Comparison of ENCODE assay signal across 19 cellular contexts in genomic region chr18:8929381-8929780, GRCh38.
DNase-seq lines count a peak whose midpoint lies in the region; ATAC-seq, FAIRE-seq and TF ChIP-seq lines count a peak whose summit lies in the region.
"Had no signal": no experiment of that assay in that cellular context is flagged by ENCODE, and none has a peak within 500 bp of the region (broad histone marks: within the 10 kb centered on the region; RNA-seq: fewer than 3 reads in every experiment).

No MANE protein-coding gene starts in this region.

- TF ChIP-seq RAD21 in H1 (IDR thresholded peaks at IDR 0.05 in 1 of 2, conservative IDR thresholded peaks at IDR 0.05 in 1 of 2; ENCODE audit: low read depth in 2 of 2, low read length in 2 of 2) = no peak

- no peak for FAIRE-seq in H1 (lab: Jason Lieb, UNC)
- FAIRE-seq: D721Med, GM12878, RCC 7860 had no signal

- no peak overlapping the region for H3K56ac ChIP-seq in H1 (replicated peaks; ENCODE audit: insufficient read length, low read depth, low read length)

- H3K23me2 ChIP-seq in H1 (ENCODE audit: low read depth, low read length) = no peaks in the 10 kb centered on the region

- DNase-seq in EH (ENCODE audit: low read depth) (peak; percentile 20), OCI-M1 (lab: John Stamatoyannopoulos, UW) (peak; percentile 61), H1 (ENCODE audit: low read depth in 1 of 2, low spot score in 2 of 2) (no peak), iris pigment epithelial cell (ENCODE audit: low read depth) (peak; percentile 55), COR-L47 (lab: John Stamatoyannopoulos, UW) (no peak), Right ventricle myocardium superior (no peak)
- DNase-seq in effector memory CD4-positive, alpha-beta T cell = no peak
- DNase-seq: AML-193, DMS53, MG63, NCI-H1694 treated with DMSO at 0.1 percent for 48 hours, NCI-H446, NCI-H526 had no signal

- intact Hi-C loops in Right ventricle myocardium superior (cut with DNase I) = no loop called here

- H2BK12ac ChIP-seq in H1 (ENCODE audit: low read depth, low read length) = no peak overlapping the region

- H3K9me3 ChIP-seq in H1 (ENCODE audit: insufficient read depth in 2 of 2, low read depth in 1 of 2, low read length in 1 of 2) = peaks cover 37 to 39% of the 10 kb centered on the region in 2 experiments
- no peaks in the 10 kb centered on the region for H3K9me3 ChIP-seq in effector memory CD4-positive, alpha-beta T cell (ENCODE audit: control insufficient read depth, low read length)

- CTCF ChIA-PET in H1 (lab: Charles Lee; ENCODE audit: partially characterized antibody) = interaction anchor here (1.2 kb wide), 1 partner anchor 52 kb away, joined by 3 read pairs; no protein-coding TSS in a partner anchor

- no peaks in the 10 kb centered on the region for H3K79me1 ChIP-seq in H1 (ENCODE audit: low read depth, low read length)

- H3K14ac ChIP-seq in H1 (ENCODE audit: insufficient read length) = no peak overlapping the region

- H4K5ac ChIP-seq in H1 (ENCODE audit: insufficient read length, low read depth, low read length) = no peak overlapping the region

- H3K23ac ChIP-seq in H1 (ENCODE audit: insufficient read length) = no peak overlapping the region

- ATAC-seq in HG03045 (IDR thresholded peaks at IDR 0.05; ENCODE audit: unreplicated experiment) = no peak
- no peak for ATAC-seq in Right ventricle myocardium superior (ENCODE audit: poor library complexity)
- ATAC-seq: GM12878 had no signal

- no peak overlapping the region for H3K4me3 ChIP-seq in H1 (ENCODE audit: extremely low read depth in 1 of 4, insufficient read depth in 2 of 4, low read depth in 3 of 4, low read length in 4 of 4)
- no peak overlapping the region for H3K4me3 ChIP-seq in effector memory CD4-positive, alpha-beta T cell (ENCODE audit: insufficient read depth, low read depth, low read length, poor library complexity, severe bottlenecking)
- H3K4me3 ChIP-seq: GM12878, HAP-1, MG63 had no signal

- no peak overlapping the region for H3K4me2 ChIP-seq in H1 (ENCODE audit: insufficient read depth in 1 of 2, low read depth in 2 of 2, low read length in 2 of 2)

- no peak overlapping the region for H2BK5ac ChIP-seq in H1 (ENCODE audit: low read depth, low read length)

- no peak overlapping the region for H2BK15ac ChIP-seq in H1 (ENCODE audit: low read length)

- H4K91ac ChIP-seq in H1 (replicated peaks; ENCODE audit: insufficient read length, low read length) = no peak overlapping the region

- no peaks in the 10 kb centered on the region for H3K79me2 ChIP-seq in H1 (ENCODE audit: control insufficient read depth in 1 of 2, insufficient read depth in 2 of 2, low read length in 2 of 2)

- H3K4ac ChIP-seq in H1 (replicated peaks; ENCODE audit: insufficient read length, low read depth, low read length) = no peak overlapping the region

- no peak for TF ChIP-seq CTCF in H1 (IDR thresholded peaks at IDR 0.05; ENCODE audit: control extremely low read depth in 1 of 3, insufficient read depth in 1 of 3, low read depth in 1 of 3, low read length in 3 of 3)

- no peak overlapping the region for H2AK5ac ChIP-seq in H1 (ENCODE audit: low read depth, low read length)

- H2AFZ ChIP-seq in H1 (ENCODE audit: low read length) = no peak overlapping the region

- H3K36me3 ChIP-seq in H1 (ENCODE audit: control insufficient read depth in 2 of 4, insufficient read depth in 4 of 4, low read length in 3 of 4) = peaks cover 0 to 10% (median under 1%) of the 10 kb centered on the region in 4 experiments; a peak in 4 of 8 replicates
- no peaks in the 10 kb centered on the region for H3K36me3 ChIP-seq in effector memory CD4-positive, alpha-beta T cell (ENCODE audit: control insufficient read depth, insufficient read depth, low read length)
- H3K36me3 ChIP-seq: HAP-1, MG63 had no signal

- POLR2A ChIA-PET in H1 (lab: Charles Lee; ENCODE audit: partially characterized antibody) = no interaction called here

- 92% methylated on average over 1 of the region's 1 CpG; no CpG with 5 or more reads in 1 of the 2 experiments for WGBS in H1 (ENCODE audit: extremely low coverage in 1 of 2, insufficient coverage in 1 of 2, insufficient read length in 1 of 2, insufficient replicate concordance in 2 of 2, low coverage in 1 of 2, low lambda C conversion rate in 2 of 2, missing lambda C conversion rate in 1 of 2), 2 experiments

- TF ChIP-seq EP300 in H1 (IDR thresholded peaks at IDR 0.05; ENCODE audit: borderline replicate concordance in 1 of 2, low read depth in 2 of 2, low read length in 2 of 2) = no peak

- TF ChIP-seq POLR2A in H1 (IDR thresholded peaks at IDR 0.05; ENCODE audit: control extremely low read depth in 1 of 2, low read depth in 2 of 2, low read length in 2 of 2) = no peak

- H3K4me1 ChIP-seq in H1 (replicated peaks in 1 of 4; ENCODE audit: control insufficient read depth in 3 of 4, insufficient read depth in 4 of 4, low read length in 3 of 4) = peaks cover 0 to 10% (median 6%) of the 10 kb centered on the region in 4 experiments; a peak in 4 of 7 replicates
- no peaks in the 10 kb centered on the region for H3K4me1 ChIP-seq in effector memory CD4-positive, alpha-beta T cell (ENCODE audit: control insufficient read depth, insufficient read depth, low read length, poor library complexity, severe bottlenecking)

- no peak overlapping the region for H3K18ac ChIP-seq in H1 (ENCODE audit: extremely low read depth, low read length)

- no peaks in the 10 kb centered on the region for H3K27me3 ChIP-seq in H1 (replicated peaks in 1 of 4; ENCODE audit: control insufficient read depth in 3 of 4, extremely low read depth in 1 of 4, insufficient read depth in 3 of 4, low read length in 3 of 4)
- H3K27me3 ChIP-seq in effector memory CD4-positive, alpha-beta T cell (replicated peaks; ENCODE audit: control insufficient read depth, insufficient read depth, low read length, poor library complexity, severe bottlenecking) = no peaks in the 10 kb centered on the region
- H3K27me3 ChIP-seq: MG63 had no signal

- no peak overlapping the region for H2BK120ac ChIP-seq in H1 (replicated peaks; ENCODE audit: low read depth, low read length)

- H3K27ac ChIP-seq in H1 (ENCODE audit: low read depth, low read length) = no peak overlapping the region
- no peak overlapping the region for H3K27ac ChIP-seq in effector memory CD4-positive, alpha-beta T cell (ENCODE audit: insufficient read depth, low read length, poor library complexity, severe bottlenecking)
- H3K27ac ChIP-seq: C4-2B had no signal

- no peak overlapping the region for H4K8ac ChIP-seq in H1 (ENCODE audit: extremely low read depth, insufficient read depth, low read length)

- H3K9ac ChIP-seq in H1 (replicated peaks in 1 of 4; ENCODE audit: extremely low read depth in 1 of 4, low read depth in 3 of 4, low read length in 3 of 4) = no peak overlapping the region

- no peaks in the 10 kb centered on the region for H4K20me1 ChIP-seq in H1 (replicated peaks in 1 of 2; ENCODE audit: control insufficient read depth in 1 of 2, insufficient read depth in 2 of 2, low read length in 2 of 2)

- H2BK20ac ChIP-seq in H1 (ENCODE audit: low read length) = 0 out of 2 replicates have a peak overlapping the region, but pooled peaks have one; percentile 56

TF ChIP-seq in H1, 55 proteins besides CTCF, POLR2A, EP300 and RAD21:
- TF ChIP-seq KDM4A (IDR thresholded peaks at IDR 0.05; ENCODE audit: low read depth, low read length, severe bottlenecking) (no peak), TEAD4 (IDR thresholded peaks at IDR 0.05; ENCODE audit: low read depth, low read length) (no peak), SP2 (IDR thresholded peaks at IDR 0.05; ENCODE audit: low read length) (no peak), SIRT6 (IDR thresholded peaks at IDR 0.05; ENCODE audit: low read length) (no peak), CHD2 (IDR thresholded peaks at IDR 0.05; ENCODE audit: low read length) (no peak), NANOG (IDR thresholded peaks at IDR 0.05; ENCODE audit: insufficient read depth, low read depth, low read length, poor library complexity, severe bottlenecking) (no peak), TAF1 (IDR thresholded peaks at IDR 0.05; ENCODE audit: low read depth, low read length) (no peak), CBX8 (IDR thresholded peaks at IDR 0.05; ENCODE audit: borderline replicate concordance, low read depth, low read length) (no peak), BCL11A (IDR thresholded peaks at IDR 0.05; ENCODE audit: low read depth in 2 of 2, low read length in 2 of 2) (no peak), HDAC6 (IDR thresholded peaks at IDR 0.05; ENCODE audit: low read depth, low read length) (no peak)
- TF ChIP-seq, protein P1, sequence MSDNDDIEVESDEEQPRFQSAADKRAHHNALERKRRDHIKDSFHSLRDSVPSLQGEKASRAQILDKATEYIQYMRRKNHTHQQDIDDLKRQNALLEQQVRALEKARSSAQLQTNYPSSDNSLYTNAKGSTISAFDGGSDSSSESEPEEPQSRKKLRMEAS (IDR thresholded peaks at IDR 0.05) = no peak
- TF ChIP-seq, protein P2, sequence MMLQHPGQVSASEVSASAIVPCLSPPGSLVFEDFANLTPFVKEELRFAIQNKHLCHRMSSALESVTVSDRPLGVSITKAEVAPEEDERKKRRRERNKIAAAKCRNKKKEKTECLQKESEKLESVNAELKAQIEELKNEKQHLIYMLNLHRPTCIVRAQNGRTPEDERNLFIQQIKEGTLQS (IDR thresholded peaks at IDR 0.05; ENCODE audit: insufficient read depth, low read depth, low read length) = no peak

Comparison
In these comparisons a context has a peak if more than half of its experiments do, and no peak if none do; other contexts are left out.
1. DNase-seq: peak in EH (single experiment), OCI-M1 (single experiment) and iris pigment epithelial cell (single experiment); none in H1 (0 of 2), effector memory CD4-positive, alpha-beta T cell (0 of 3), COR-L47 (single experiment) and Right ventricle myocardium superior (single experiment).